Comparison of ENCODE assay signal across 6 cellular contexts in genomic region chrX:132730726-132731125, GRCh38.
"Had no signal": no experiment of that assay in that cellular context is flagged by ENCODE, and none has a peak within 500 bp of the region (broad histone marks: within the 10 kb centered on the region; RNA-seq: fewer than 3 reads in every experiment).

No MANE protein-coding gene starts in this region.

- H3K27ac Mint-ChIP-seq: IgD-negative memory B cell had no signal

- DNase-seq: IMR-90, KBM-7, KG1 had no signal

- H3K36me3 Mint-ChIP-seq: IgD-negative memory B cell had no signal

- H3K4me3 ChIP-seq: K562 had no signal

- H3K4me3 Mint-ChIP-seq: IgD-negative memory B cell had no signal

- H3K27ac ChIP-seq: HL-60 had no signal
